Comparison of ENCODE assay signal across 3 cellular contexts in the genomic region with DNA sequence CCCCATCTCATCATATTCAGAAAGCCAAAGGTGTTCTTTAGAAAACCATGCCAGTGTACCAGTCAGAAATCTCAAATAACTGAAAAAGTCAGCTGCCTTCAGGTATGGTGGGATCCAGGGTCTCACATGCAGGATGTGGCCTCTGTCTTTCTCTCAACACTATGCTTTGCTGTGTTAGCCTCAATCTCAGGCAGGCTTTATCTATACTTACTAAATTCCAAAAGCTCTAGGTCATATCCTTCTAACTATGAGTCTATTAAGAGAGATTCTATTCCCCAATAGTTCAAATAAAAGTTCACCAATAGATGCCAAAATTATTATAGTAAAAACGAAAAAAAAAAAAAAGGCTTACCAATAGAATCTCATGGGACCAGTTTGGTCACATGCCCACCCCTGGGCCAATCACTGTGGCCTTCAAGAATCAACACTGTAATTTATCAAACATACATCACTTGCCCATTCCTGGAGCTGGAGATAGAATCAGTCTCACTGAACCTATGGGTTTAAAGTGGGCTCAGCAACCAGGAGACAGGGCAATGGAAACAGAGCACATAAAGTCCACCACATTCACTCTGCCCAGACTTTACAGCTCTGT.
TF ChIP-seq lines count a peak whose summit lies in the region.

No MANE protein-coding gene starts in this region.

TF ChIP-seq in SK-N-SH, 30 proteins besides CTCF, POLR2A, EP300 and RAD21:
- TF ChIP-seq MXI1 (IDR thresholded peaks at IDR 0.05; ENCODE audit: low read depth, low read length) (no peak), FOXM1 (IDR thresholded peaks at IDR 0.05; ENCODE audit: low read depth) (no peak)
- TF ChIP-seq, protein P1, sequence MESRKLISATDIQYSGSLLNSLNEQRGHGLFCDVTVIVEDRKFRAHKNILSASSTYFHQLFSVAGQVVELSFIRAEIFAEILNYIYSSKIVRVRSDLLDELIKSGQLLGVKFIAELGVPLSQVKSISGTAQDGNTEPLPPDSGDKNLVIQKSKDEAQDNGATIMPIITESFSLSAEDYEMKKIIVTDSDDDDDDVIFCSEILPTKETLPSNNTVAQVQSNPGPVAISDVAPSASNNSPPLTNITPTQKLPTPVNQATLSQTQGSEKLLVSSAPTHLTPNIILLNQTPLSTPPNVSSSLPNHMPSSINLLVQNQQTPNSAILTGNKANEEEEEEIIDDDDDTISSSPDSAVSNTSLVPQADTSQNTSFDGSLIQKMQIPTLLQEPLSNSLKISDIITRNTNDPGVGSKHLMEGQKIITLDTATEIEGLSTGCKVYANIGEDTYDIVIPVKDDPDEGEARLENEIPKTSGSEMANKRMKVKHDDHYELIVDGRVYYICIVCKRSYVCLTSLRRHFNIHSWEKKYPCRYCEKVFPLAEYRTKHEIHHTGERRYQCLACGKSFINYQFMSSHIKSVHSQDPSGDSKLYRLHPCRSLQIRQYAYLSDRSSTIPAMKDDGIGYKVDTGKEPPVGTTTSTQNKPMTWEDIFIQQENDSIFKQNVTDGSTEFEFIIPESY (IDR thresholded peaks at IDR 0.05; ENCODE audit: borderline replicate concordance, low read depth): no peak

TF ChIP-seq in SK-N-SH treated with all-trans-retinoic acid at 6 μM for 48 hours, 23 proteins besides CTCF, POLR2A, EP300 and RAD21:
- TF ChIP-seq BACH2 (CRISPR knock-in tag; IDR thresholded peaks at IDR 0.05; ENCODE audit: borderline replicate concordance) (no peak), ZFP30 (CRISPR knock-in tag; IDR thresholded peaks at IDR 0.05) (no peak), ZNF565 (CRISPR knock-in tag; conservative IDR thresholded peaks at IDR 0.05; ENCODE audit: low read depth) (no peak), ZFP3 (CRISPR knock-in tag; IDR thresholded peaks at IDR 0.05) (no peak)
- TF ChIP-seq, protein P2, sequence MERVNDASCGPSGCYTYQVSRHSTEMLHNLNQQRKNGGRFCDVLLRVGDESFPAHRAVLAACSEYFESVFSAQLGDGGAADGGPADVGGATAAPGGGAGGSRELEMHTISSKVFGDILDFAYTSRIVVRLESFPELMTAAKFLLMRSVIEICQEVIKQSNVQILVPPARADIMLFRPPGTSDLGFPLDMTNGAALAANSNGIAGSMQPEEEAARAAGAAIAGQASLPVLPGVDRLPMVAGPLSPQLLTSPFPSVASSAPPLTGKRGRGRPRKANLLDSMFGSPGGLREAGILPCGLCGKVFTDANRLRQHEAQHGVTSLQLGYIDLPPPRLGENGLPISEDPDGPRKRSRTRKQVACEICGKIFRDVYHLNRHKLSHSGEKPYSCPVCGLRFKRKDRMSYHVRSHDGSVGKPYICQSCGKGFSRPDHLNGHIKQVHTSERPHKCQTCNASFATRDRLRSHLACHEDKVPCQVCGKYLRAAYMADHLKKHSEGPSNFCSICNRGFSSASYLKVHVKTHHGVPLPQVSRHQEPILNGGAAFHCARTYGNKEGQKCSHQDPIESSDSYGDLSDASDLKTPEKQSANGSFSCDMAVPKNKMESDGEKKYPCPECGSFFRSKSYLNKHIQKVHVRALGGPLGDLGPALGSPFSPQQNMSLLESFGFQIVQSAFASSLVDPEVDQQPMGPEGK (CRISPR knock-in tag; IDR thresholded peaks at IDR 0.05; ENCODE audit: borderline replicate concordance): no peak
TF ChIP-seq in SK-N-SH treated with all-trans-retinoic acid at 6 μM for 48 hours: peak in this region for 0.

TF ChIP-seq in endothelial cell of umbilical vein, 7 proteins besides CTCF, POLR2A, EP300 and RAD21:
- TF ChIP-seq FOS (IDR thresholded peaks at IDR 0.05; ENCODE audit: borderline replicate concordance, insufficient read depth, low read length) (no peak), JUN (IDR thresholded peaks at IDR 0.05; ENCODE audit: borderline replicate concordance, insufficient read depth, insufficient read length, low read depth) (no peak), EZH2 (IDR thresholded peaks at IDR 0.05; ENCODE audit: borderline replicate concordance, low read depth, low read length, severe bottlenecking) (no peak), GATA2 (IDR thresholded peaks at IDR 0.05; ENCODE audit: insufficient read depth, insufficient read length, low read depth, low read length) (no peak), MYC (IDR thresholded peaks at IDR 0.05; ENCODE audit: low read depth, low read length) (no peak), POLR2AphosphoS5 (IDR thresholded peaks at IDR 0.05; ENCODE audit: insufficient read depth, low read depth, low read length) (no peak)
- TF ChIP-seq, protein P3, sequence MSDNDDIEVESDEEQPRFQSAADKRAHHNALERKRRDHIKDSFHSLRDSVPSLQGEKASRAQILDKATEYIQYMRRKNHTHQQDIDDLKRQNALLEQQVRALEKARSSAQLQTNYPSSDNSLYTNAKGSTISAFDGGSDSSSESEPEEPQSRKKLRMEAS (IDR thresholded peaks at IDR 0.05; ENCODE audit: insufficient read depth, insufficient read length): no peak
TF ChIP-seq in endothelial cell of umbilical vein: peak in this region for 0.
